In genomic region chr4:17636696-17637351, GRCh38 we compare ENCODE assay signal across 8 cellular contexts. TPM values are rescaled to one million over a fixed set of nuclear protein-coding genes. Genes with fewer than 3 reads are reported as not detected.
A peak's percentile ranks its signal among the peaks of the same experiment; 100 is the strongest.
DNase-seq lines count a peak whose midpoint lies in the region; ATAC-seq and TF ChIP-seq lines count a peak whose summit lies in the region.

No MANE protein-coding gene starts in this region.

- H3K9ac ChIP-seq in HUES48 (ENCODE audit: low read depth, low read length), result no peak overlapping the region

- H3K4me3 ChIP-seq in DOHH2 (ENCODE audit: low read length), result no peak overlapping the region
- H3K4me3 ChIP-seq in HUES48 (ENCODE audit: low read depth, low read length), result no peak overlapping the region
- H3K4me3 ChIP-seq in foreskin fibroblast (ENCODE audit: low read depth in 1 of 2, low read length in 2 of 2), result no peak overlapping the region
- no peak overlapping the region for H3K4me3 ChIP-seq in suprapubic skin

- 57% methylated on average over 28 of the region's 30 CpGs for WGBS in suprapubic skin

- H3F3A ChIP-seq in DOHH2 (ENCODE audit: control insufficient read depth, insufficient read depth), result peaks cover 18% of the 10 kb centered on the region

- H3K9me2 ChIP-seq in DOHH2 (replicated peaks; ENCODE audit: control insufficient read depth, low read length), result no peaks in the 10 kb centered on the region

- H3K27ac ChIP-seq in DOHH2 (ENCODE audit: low read depth, low read length) (no peak overlapping the region), HUES48 (ENCODE audit: low read depth, low read length) (peak overlapping the region; percentile 69), RWPE1 (0 out of 2 replicates have a peak overlapping the region, but pooled peaks have one; percentile 25), suprapubic skin (no peak overlapping the region)

- peak; percentile 89 for ATAC-seq in GM21526 (IDR thresholded peaks at IDR 0.05; ENCODE audit: low FRiP score, unreplicated experiment)

- CTCF ChIA-PET in RWPE1 (lab: Yijun Ruan, JAX), result interaction anchor here (0.6 to 0.8 kb wide), 2 partner anchors 22 to 100 kb away, joined by 3 to 4 read pairs; partner anchors contain the start of gene MED28

- no peaks in the 10 kb centered on the region for H3K9me3 Mint-ChIP-seq in activated T-helper 2 cell treated with anti-CD3 and anti-CD28 coated beads, Interferon-gamma antibody, Interleukin-2, Interleukin-4, amounts not matched to agents 10 μg/mL and 5 μg/mL and 100 μg/mL, durations not matched to agents 14 hours and 24 hours and 36 hours

- no peak overlapping the region for H3K27ac Mint-ChIP-seq in activated T-helper 2 cell treated with anti-CD3 and anti-CD28 coated beads, Interferon-gamma antibody, Interleukin-2, Interleukin-4, amounts not matched to agents 10 μg/mL and 5 μg/mL and 100 μg/mL, durations not matched to agents 14 hours and 24 hours and 36 hours

- peaks cover 47% of the 10 kb centered on the region for H3K36me3 ChIP-seq in DOHH2 (ENCODE audit: control insufficient read depth, low read length)
- H3K36me3 ChIP-seq in HUES48 (ENCODE audit: control insufficient read depth, insufficient read depth, low read length), result peaks cover 39% of the 10 kb centered on the region
- peaks cover 33% of the 10 kb centered on the region for H3K36me3 ChIP-seq in suprapubic skin

- peaks cover 27% of the 10 kb centered on the region for H3K36me3 Mint-ChIP-seq in activated T-helper 2 cell treated with anti-CD3 and anti-CD28 coated beads, Interferon-gamma antibody, Interleukin-2, Interleukin-4, amounts not matched to agents 10 μg/mL and 5 μg/mL and 100 μg/mL, durations not matched to agents 14 hours and 24 hours and 36 hours (ENCODE audit: low read depth)

- H3K79me2 ChIP-seq in DOHH2 (ENCODE audit: control insufficient read depth, low read length), result no peaks in the 10 kb centered on the region

- POLR2A ChIA-PET in RWPE1 (lab: Yijun Ruan, JAX; ENCODE audit: low non-redundant PET), result no interaction called here

- TF ChIP-seq CTCF in DOHH2 (IDR thresholded peaks at IDR 0.05; ENCODE audit: low read depth, low read length, poor library complexity, severe bottlenecking) (peak; percentile 88), RWPE1 (conservative IDR thresholded peaks at IDR 0.05; ENCODE audit: low read depth) (peak; percentile 86), foreskin fibroblast (IDR thresholded peaks at IDR 0.05; ENCODE audit: low read depth, low read length) (peak; percentile 93), suprapubic skin (IDR thresholded peaks at IDR 0.05) (peak; percentile 55 to 79)

- no peaks in the 10 kb centered on the region for H3K4me1 Mint-ChIP-seq in activated T-helper 2 cell treated with anti-CD3 and anti-CD28 coated beads, Interferon-gamma antibody, Interleukin-2, Interleukin-4, amounts not matched to agents 10 μg/mL and 5 μg/mL and 100 μg/mL, durations not matched to agents 14 hours and 24 hours and 36 hours (ENCODE audit: low read depth)

- DNase-seq in RWPE1 (ENCODE audit: low spot score) (peak; percentile 54), foreskin fibroblast (peak; percentile 67 to 90), nucleus accumbens (lab: John Stamatoyannopoulos, UW) (peak in 54 of 56 donors; percentile 10 to 88 (median 66)), suprapubic skin (ENCODE audit: low spot score in 2 of 2) (peak; percentile 79 to 86)
- peak; percentile 55 for DNase-seq in activated T-helper 2 cell treated with anti-CD3 and anti-CD28 coated beads, Interferon-gamma antibody, Interleukin-2, Interleukin-4, amounts not matched to agents 10 μg/mL and 5 μg/mL and 100 μg/mL, durations not matched to agents 14 hours and 24 hours and 36 hours (ENCODE audit: low spot score)

- H4K20me1 ChIP-seq in DOHH2 (ENCODE audit: control insufficient read depth, insufficient read depth, low read depth, low read length), result no peaks in the 10 kb centered on the region; the same call in 1 of the 2 replicates

- H3K4me1 ChIP-seq in DOHH2 (ENCODE audit: control insufficient read depth, low read length), result 0 out of 2 replicates have a peak, but pooled peaks cover 2% of the 10 kb centered on the region
- H3K4me1 ChIP-seq in HUES48 (ENCODE audit: control insufficient read depth, insufficient read depth, low read length), result peaks cover 3% of the 10 kb centered on the region; the same call in 1 of the 2 replicates
- no peaks in the 10 kb centered on the region for H3K4me1 ChIP-seq in suprapubic skin

- no peak overlapping the region for H3K4me3 Mint-ChIP-seq in activated T-helper 2 cell treated with anti-CD3 and anti-CD28 coated beads, Interferon-gamma antibody, Interleukin-2, Interleukin-4, amounts not matched to agents 10 μg/mL and 5 μg/mL and 100 μg/mL, durations not matched to agents 14 hours and 24 hours and 36 hours (ENCODE audit: low read depth)

- H3K27me3 ChIP-seq in DOHH2 (ENCODE audit: control insufficient read depth, low read length) (no peaks in the 10 kb centered on the region), HUES48 (ENCODE audit: control insufficient read depth, insufficient read depth, low read length) (no peaks in the 10 kb centered on the region), suprapubic skin (no peaks in the 10 kb centered on the region)

- no peak for TF ChIP-seq EP300 in suprapubic skin (IDR thresholded peaks at IDR 0.05)

- intact Hi-C loops in activated T-helper 2 cell treated with anti-CD3 and anti-CD28 coated beads, Interferon-gamma antibody, Interleukin-2, Interleukin-4, amounts not matched to agents 10 μg/mL and 5 μg/mL and 100 μg/mL, durations not matched to agents 14 hours and 24 hours and 36 hours (cut with micrococcal nuclease), result loop anchor here (1.0 to 10.0 kb wide), 4 partner anchors 22 to 958 kb away; partner anchors contain the start of genes LAP3 and MED28

- no peaks in the 10 kb centered on the region for H3K27me3 Mint-ChIP-seq in activated T-helper 2 cell treated with anti-CD3 and anti-CD28 coated beads, Interferon-gamma antibody, Interleukin-2, Interleukin-4, amounts not matched to agents 10 μg/mL and 5 μg/mL and 100 μg/mL, durations not matched to agents 14 hours and 24 hours and 36 hours (ENCODE audit: low read depth)

- TF ChIP-seq POLR2A in suprapubic skin (IDR thresholded peaks at IDR 0.05), result no peak

- H3K4me2 ChIP-seq in DOHH2 (ENCODE audit: low read length), result no peak overlapping the region

- H3K9me3 ChIP-seq in DOHH2 (ENCODE audit: control insufficient read depth, insufficient read depth, low read length) (no peaks in the 10 kb centered on the region), HUES48 (ENCODE audit: control insufficient read depth, insufficient read depth, low read length) (no peaks in the 10 kb centered on the region), suprapubic skin (no peaks in the 10 kb centered on the region)

RNA-seq across cellular contexts. Expression of gene MED28, which starts 22.4 kb away (rescaled TPM):
- 53.2 and 55.7 TPM in 2 replicates for total RNA-seq in activated T-helper 2 cell treated with anti-CD3 and anti-CD28 coated beads, Interferon-gamma antibody, Interleukin-2, Interleukin-4, amounts not matched to agents 10 μg/mL and 5 μg/mL and 100 μg/mL, durations not matched to agents 14 hours and 24 hours and 36 hours
- 10 to 100 TPM; 12.4 to 22.2 (median 14.4) TPM for total RNA-seq in suprapubic skin

RNA-seq across cellular contexts. Expression of gene LAP3, which starts 59.8 kb away (rescaled TPM):
- total RNA-seq in activated T-helper 2 cell treated with anti-CD3 and anti-CD28 coated beads, Interferon-gamma antibody, Interleukin-2, Interleukin-4, amounts not matched to agents 10 μg/mL and 5 μg/mL and 100 μg/mL, durations not matched to agents 14 hours and 24 hours and 36 hours, result 90.8 and 94.9 TPM in 2 replicates
- total RNA-seq in suprapubic skin, result 100 to 1,000 TPM in 1 of 4 donors, 10 to 100 TPM in 3; 45.9 to 100 (median 62.0) TPM

Comparison
In these comparisons a context has a peak if more than half of its experiments do, and no peak if none do; other contexts are left out.
1. H3K27ac ChIP-seq: peak in HUES48 (single experiment) and RWPE1 (single experiment); none in DOHH2 (single experiment) and suprapubic skin (single experiment).
2. Peak in every context shown above with its lines, with median percentiles within 50 percentile points of each other: CTCF ChIP-seq and DNase-seq.